In genomic region chr4:1345905-1346780, GRCh38 we compare ENCODE assay signal across 8 cellular contexts. TPM values are rescaled to one million over a fixed set of nuclear protein-coding genes. Genes with fewer than 3 reads are reported as not detected.
DNase-seq lines count a peak whose midpoint lies in the region; ATAC-seq and TF ChIP-seq lines count a peak whose summit lies in the region.

No MANE protein-coding gene starts in this region.

- TF ChIP-seq CTCF in coronary artery (IDR thresholded peaks at IDR 0.05) = no peak
- TF ChIP-seq CTCF in right lobe of liver (IDR thresholded peaks at IDR 0.05) = peak in 1 of 4 donors; percentile 9

- H3K27ac ChIP-seq in KOPT-K1 (ENCODE audit: low read depth, low read length, poor library complexity, severe bottlenecking) = peak overlapping the region; percentile 83
- H3K27ac ChIP-seq in coronary artery = peak overlapping the region; percentile 88 to 100
- peak overlapping the region; percentile 65 to 93 (median 83) for H3K27ac ChIP-seq in right lobe of liver

- no peaks in the 10 kb centered on the region for H3K9me3 ChIP-seq in KOPT-K1 (ENCODE audit: insufficient read depth, low read length, poor library complexity, severe bottlenecking)
- H3K9me3 ChIP-seq in right lobe of liver = no peaks in the 10 kb centered on the region

- intact Hi-C loops in right lobe of liver (cut with DNase I) = loop anchor here in 1 of 2 donors (5.0 kb wide), 1 partner anchor 99 kb away; the partner anchor contains the start of gene CTBP1

- DNase-seq in GF-D8 (lab: John Stamatoyannopoulos, UW) (peak; percentile 34), coronary artery (ENCODE audit: low spot score) (peak; percentile 82), right lobe of liver (peak in 2 of 3 donors; percentile 55 to 72), OCI-M2 (lab: John Stamatoyannopoulos, UW; ENCODE audit: unreplicated experiment) (no peak)
- peak; percentile 18 to 25 for DNase-seq in activated CD4-positive, alpha-beta T cell treated with anti-CD3 and anti-CD28 coated beads for 24 hours (ENCODE audit: low read depth in 2 of 2)
- peak; percentile 22 for DNase-seq in stimulated activated CD8-positive, alpha-beta memory T cell treated with anti-CD3 and anti-CD28 coated beads, Interleukin-15, amount 100 ng/mL, for 24 hours (ENCODE audit: low read depth)

- H3K36me3 ChIP-seq in KOPT-K1 (ENCODE audit: insufficient read depth, low read length) (peaks cover 13% of the 10 kb centered on the region), right lobe of liver (peaks cover 0 to 1% (median under 1%) of the 10 kb centered on the region in 4 donors)

- ATAC-seq in GM21528 (IDR thresholded peaks at IDR 0.05; ENCODE audit: low FRiP score, unreplicated experiment) (peak; percentile 31), right lobe of liver (peak in 3 of 4 donors; percentile 0 to 5 (median 4))

- H3K4me1 ChIP-seq in right lobe of liver = peaks cover 0 to 20% (median 4%) of the 10 kb centered on the region in 4 donors

- TF ChIP-seq POLR2A in right lobe of liver (IDR thresholded peaks at IDR 0.05) = peak; percentile 6

- H3K4me3 ChIP-seq in coronary artery (peak overlapping the region; percentile 95), right lobe of liver (peak overlapping the region; percentile 77 to 99 (median 93))

- 1% methylated on average over 40 of the region's 76 CpGs for WGBS in right lobe of liver (ENCODE audit: insufficient coverage, low coverage, low lambda C conversion rate, missing lambda C conversion rate)

- no peaks in the 10 kb centered on the region for H3K27me3 ChIP-seq in right lobe of liver

RNA-seq across cellular contexts. Expression of gene UVSSA, which starts 0.9 kb away (rescaled TPM):
- 10 to 100 TPM in 3 of 6 experiments, 1 to 10 TPM in 3; 9.1 to 14.5 (median 11.3) TPM for total RNA-seq in right lobe of liver

RNA-seq across cellular contexts. Expression of gene MAEA, which starts 56.5 kb away (rescaled TPM):
- 10 to 100 TPM; 24.3 to 42.0 (median 27.9) TPM for total RNA-seq in right lobe of liver
